In the genomic region with DNA sequence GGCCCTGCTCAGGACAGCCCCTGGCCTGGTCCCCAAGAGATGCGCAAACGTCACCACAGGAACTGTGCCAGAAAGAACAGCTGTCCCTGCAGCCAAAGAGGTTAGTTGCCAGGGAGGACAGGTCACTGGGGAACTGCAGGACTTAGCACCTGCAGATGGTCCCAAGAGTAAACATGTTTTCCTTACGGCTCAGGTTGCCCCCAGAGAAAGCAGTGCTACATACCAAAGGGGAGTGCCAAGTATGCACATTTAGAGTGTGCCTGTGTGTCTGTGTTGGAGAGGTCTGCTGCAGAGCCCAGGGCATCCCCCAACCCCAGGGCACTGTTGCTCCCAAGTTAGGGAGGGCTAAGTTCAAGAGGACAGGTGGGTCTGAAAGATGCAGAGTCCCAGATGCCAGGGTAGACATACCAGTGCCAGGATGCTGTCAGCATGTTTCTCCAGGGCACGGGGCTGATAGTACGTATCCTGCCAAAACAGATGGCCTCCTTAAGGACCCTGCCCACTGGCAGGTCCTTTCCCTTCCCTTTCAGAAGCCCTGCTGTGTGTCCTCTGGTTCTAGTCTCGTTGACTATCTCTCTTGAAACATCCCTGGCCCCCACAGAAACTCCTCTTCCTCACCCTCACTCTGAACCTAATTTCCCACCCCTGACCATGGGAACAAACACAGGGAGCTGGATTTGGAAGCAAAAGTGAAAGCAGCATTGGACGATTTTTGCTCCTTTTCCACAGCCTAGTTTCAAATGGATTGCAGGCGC, we compare ENCODE assay signal across 8 cellular contexts. TPM values are rescaled to one million over a fixed set of nuclear protein-coding genes. Genes with fewer than 3 reads are reported as not detected.
A peak's percentile ranks its signal among the peaks of the same experiment; 100 is the strongest.
DNase-seq lines count a peak whose midpoint lies in the region; ATAC-seq and TF ChIP-seq lines count a peak whose summit lies in the region.

No MANE protein-coding gene starts in this region.

- peak overlapping the region; percentile 94 for H3K4me3 ChIP-seq in GM08714 (ENCODE audit: low read length)
- H3K4me3 ChIP-seq in coronary artery = peak overlapping the region; percentile 95
- peak overlapping the region; percentile 92 for H3K4me3 ChIP-seq in mononuclear cell (ENCODE audit: low read length)

- no peaks in the 10 kb centered on the region for H3K9me3 ChIP-seq in mononuclear cell (ENCODE audit: low read depth, low read length)

- peak overlapping the region; percentile 24 to 96 for H3K27ac ChIP-seq in coronary artery

- peaks cover 26% of the 10 kb centered on the region for H3K4me1 ChIP-seq in mononuclear cell (ENCODE audit: insufficient read depth, low read length)

- intact Hi-C loops in head of caudate nucleus (cut with DNase I) = no loop called here

- ATAC-seq in GM19328 (IDR thresholded peaks at IDR 0.05; ENCODE audit: unreplicated experiment) = no peak

- H3K27me3 ChIP-seq in mononuclear cell (ENCODE audit: insufficient read depth, low read length) = no peaks in the 10 kb centered on the region

- DNase-seq in NCI-H748 (lab: John Stamatoyannopoulos, UW; ENCODE audit: unreplicated experiment) (peak; percentile 77), coronary artery (ENCODE audit: low spot score) (no peak), head of caudate nucleus (no peak), SW480 (ENCODE audit: low spot score) (no peak)
- DNase-seq in effector CD4-positive, alpha-beta T cell = no peak

- no peak for TF ChIP-seq CTCF in coronary artery (IDR thresholded peaks at IDR 0.05)

RNA-seq across cellular contexts. Expression of gene ABHD16A, which starts 1.3 kb away (rescaled TPM):
- 36.9 TPM for total RNA-seq in mononuclear cell

RNA-seq across cellular contexts. Expression of gene LY6G6F, which starts 4.8 kb away (rescaled TPM):
- 7.7 TPM for total RNA-seq in mononuclear cell

RNA-seq across cellular contexts. Expression of gene LY6G6D, which starts 13.3 kb away (rescaled TPM):
- 1.0 TPM for total RNA-seq in mononuclear cell

RNA-seq across cellular contexts. Expression of gene LY6G6C, which starts 19.7 kb away (rescaled TPM):
- not detected for total RNA-seq in mononuclear cell

RNA-seq across cellular contexts. Expression of gene LY6G5C, which starts 21.0 kb away (rescaled TPM):
- total RNA-seq in mononuclear cell = 1.2 TPM
